ENCODE assay signal across 8 cellular contexts in genomic region chr5:172102913-172103629, GRCh38.
DNase-seq lines count a peak whose midpoint lies in the region; ATAC-seq and TF ChIP-seq lines count a peak whose summit lies in the region.

No MANE protein-coding gene starts in this region.

- DNase-seq in stimulated activated CD4-positive, alpha-beta T cell treated with anti-CD3 and anti-CD28 coated beads, Interleukin-15, amount 100 ng/mL, for 24 hours: peak; percentile 62
- no peak for DNase-seq in stimulated activated CD4-positive, alpha-beta T cell treated with anti-CD3 and anti-CD28 coated beads, Interleukin-4, amount 100 ng/mL, for 4 hours
- DNase-seq in breast epithelium (ENCODE audit: low spot score in 2 of 2) (peak; percentile 66 to 77), left lung (peak in 1 of 2 donors; percentile 72), upper lobe of left lung (no peak), NK-92 (lab: John Stamatoyannopoulos, UW; ENCODE audit: unreplicated experiment) (no peak), NCI-H1092 treated with DMSO at 0.1 percent for 48 hours (lab: John Stamatoyannopoulos, UW) (no peak)

- no peak for TF ChIP-seq POLR2A in breast epithelium (IDR thresholded peaks at IDR 0.05)
- TF ChIP-seq POLR2A in upper lobe of left lung (IDR thresholded peaks at IDR 0.05): no peak

- H3K4me1 ChIP-seq in breast epithelium (peaks cover 0 to 3% of the 10 kb centered on the region in 2 donors), left lung (peaks cover 7 to 41% of the 10 kb centered on the region in 2 donors), upper lobe of left lung (peaks cover 23 to 39% (median 29%) of the 10 kb centered on the region in 4 donors)

- H3K9me3 ChIP-seq in breast epithelium (no peaks in the 10 kb centered on the region), left lung (no peaks in the 10 kb centered on the region), upper lobe of left lung (no peaks in the 10 kb centered on the region)

- H3K27me3 ChIP-seq in breast epithelium (no peaks in the 10 kb centered on the region), left lung (no peaks in the 10 kb centered on the region), upper lobe of left lung (no peaks in the 10 kb centered on the region)

- TF ChIP-seq EP300 in upper lobe of left lung (IDR thresholded peaks at IDR 0.05): no peak

- H3K27ac ChIP-seq in breast epithelium (peak overlapping the region; percentile 45 to 83), left lung (peak overlapping the region; percentile 28 to 44), upper lobe of left lung (peak overlapping the region; percentile 45 to 60 (median 53))

- intact Hi-C loops in breast epithelium (cut with DNase I; ENCODE audit: low total_unique reads) (loop anchor here (10.0 kb wide), 2 partner anchors 82 to 592 kb away; partner anchors contain the start of gene STK10), left lung (cut with DNase I) (loop anchor here in 1 of 2 donors (10.0 kb wide), 1 partner anchor 192 kb away; no protein-coding TSS in a partner anchor)

- WGBS in upper lobe of left lung, 2 donors: 41 to 53% methylated on average over 20 to 21 of the region's 21 CpGs

- no peak for TF ChIP-seq CTCF in breast epithelium (IDR thresholded peaks at IDR 0.05)
- TF ChIP-seq CTCF in left lung (IDR thresholded peaks at IDR 0.05): no peak
- no peak for TF ChIP-seq CTCF in upper lobe of left lung (IDR thresholded peaks at IDR 0.05)

- peak overlapping the region in 2 of 3 donors; percentile 7 to 45 for H3K4me3 ChIP-seq in breast epithelium
- H3K4me3 ChIP-seq in left lung: no peak overlapping the region
- H3K4me3 ChIP-seq in upper lobe of left lung: no peak overlapping the region

- ATAC-seq in left lung: peak; percentile 68
- peak; percentile 59 to 83 for ATAC-seq in upper lobe of left lung (ENCODE audit: low FRiP score in 2 of 2)
- ATAC-seq in GM19328 (IDR thresholded peaks at IDR 0.05; ENCODE audit: unreplicated experiment): no peak

- H3K36me3 ChIP-seq in breast epithelium: no peaks in the 10 kb centered on the region
- peaks cover 0 to 73% of the 10 kb centered on the region in 2 donors for H3K36me3 ChIP-seq in left lung
- H3K36me3 ChIP-seq in upper lobe of left lung: peaks cover 0 to 53% (median 31%) of the 10 kb centered on the region in 4 donors

Comparison
In these comparisons a context has a peak if more than half of its experiments do, and no peak if none do; other contexts are left out.
1. DNase-seq: peak in stimulated activated CD4-positive, alpha-beta T cell treated with anti-CD3 and anti-CD28 coated beads, Interleukin-15, amount 100 ng/mL, for 24 hours (single experiment) and breast epithelium (2 of 2); none in stimulated activated CD4-positive, alpha-beta T cell treated with anti-CD3 and anti-CD28 coated beads, Interleukin-4, amount 100 ng/mL, for 4 hours (0 of 2), upper lobe of left lung (0 of 2), NK-92 (single experiment) and NCI-H1092 treated with DMSO at 0.1 percent for 48 hours (single experiment).
2. H3K4me3 ChIP-seq: peak in breast epithelium (2 of 3); none in left lung (0 of 2) and upper lobe of left lung (0 of 4).
3. Peak in every context shown above with its lines, with median percentiles within 50 percentile points of each other: H3K27ac ChIP-seq.